Comparison of ENCODE assay signal across 1 cellular context in genomic region chr11:64841592-64842365, GRCh38.
TF ChIP-seq lines count a peak whose summit lies in the region.

No MANE protein-coding gene starts in this region.

TF ChIP-seq in HepG2, 621 proteins besides CTCF, POLR2A, EP300 and RAD21 (continued from another document):
- TF ChIP-seq ZNF431 (CRISPR knock-in tag; IDR thresholded peaks at IDR 0.05; ENCODE audit: borderline replicate concordance, low read depth): no peak
- no peak for TF ChIP-seq ZHX2 (IDR thresholded peaks at IDR 0.05; ENCODE audit: low read depth)
- TF ChIP-seq ZHX2 (CRISPR knock-in tag; IDR thresholded peaks at IDR 0.05; ENCODE audit: borderline replicate concordance): no peak
- TF ChIP-seq ZNF800 (CRISPR knock-in tag; IDR thresholded peaks at IDR 0.05): no peak
- peak; percentile 96 for TF ChIP-seq THAP11 (CRISPR knock-in tag; IDR thresholded peaks at IDR 0.05)
- no peak for TF ChIP-seq ETS1 (CRISPR knock-in tag; IDR thresholded peaks at IDR 0.05)
- TF ChIP-seq ZNF362 (CRISPR knock-in tag; IDR thresholded peaks at IDR 0.05; ENCODE audit: borderline replicate concordance): no peak
- TF ChIP-seq GRHL1 (CRISPR knock-in tag; conservative IDR thresholded peaks at IDR 0.05): no peak
- no peak for TF ChIP-seq GABPA (IDR thresholded peaks at IDR 0.05; ENCODE audit: low read depth, low read length)
- TF ChIP-seq GABPA (CRISPR knock-in tag; IDR thresholded peaks at IDR 0.05; ENCODE audit: low read depth): peak; percentile 53
- TF ChIP-seq FOXP4 (CRISPR knock-in tag; IDR thresholded peaks at IDR 0.05): no peak
- no peak for TF ChIP-seq THAP9 (CRISPR knock-in tag; IDR thresholded peaks at IDR 0.05; ENCODE audit: borderline replicate concordance)
- peak; percentile 64 for TF ChIP-seq GABPB1 (CRISPR knock-in tag; IDR thresholded peaks at IDR 0.05)
- peak; percentile 57 for TF ChIP-seq HCFC1 (IDR thresholded peaks at IDR 0.05; ENCODE audit: low read depth, low read length)
- no peak for TF ChIP-seq ZKSCAN8 (CRISPR knock-in tag; IDR thresholded peaks at IDR 0.05; ENCODE audit: borderline replicate concordance)
- TF ChIP-seq THYN1 (CRISPR knock-in tag; IDR thresholded peaks at IDR 0.05; ENCODE audit: borderline replicate concordance, low read depth): no peak
- no peak for TF ChIP-seq SPEN (CRISPR knock-in tag; IDR thresholded peaks at IDR 0.05; ENCODE audit: low read depth)
- no peak for TF ChIP-seq DDIT3 (CRISPR knock-in tag; IDR thresholded peaks at IDR 0.05)
- peak; percentile 49; the same call in 1 of the 2 replicates for TF ChIP-seq NR2C2 (CRISPR knock-in tag; IDR thresholded peaks at IDR 0.05; ENCODE audit: borderline replicate concordance)
- TF ChIP-seq ATF2 (CRISPR knock-in tag; IDR thresholded peaks at IDR 0.05): no peak
- TF ChIP-seq EED (CRISPR knock-in tag; IDR thresholded peaks at IDR 0.05): no peak
- TF ChIP-seq ZNF576 (CRISPR knock-in tag; IDR thresholded peaks at IDR 0.05): no peak
- TF ChIP-seq TMF1 (CRISPR knock-in tag; IDR thresholded peaks at IDR 0.05; ENCODE audit: low read depth): no peak
- TF ChIP-seq BCLAF1 (IDR thresholded peaks at IDR 0.05): no peak
- TF ChIP-seq ZNF766 (CRISPR knock-in tag; IDR thresholded peaks at IDR 0.05; ENCODE audit: borderline replicate concordance): no peak
- TF ChIP-seq KDM3A (CRISPR knock-in tag; IDR thresholded peaks at IDR 0.05; ENCODE audit: low read depth): no peak
- no peak for TF ChIP-seq GZF1 (CRISPR knock-in tag; IDR thresholded peaks at IDR 0.05)
- no peak for TF ChIP-seq NR3C1 (CRISPR knock-in tag; IDR thresholded peaks at IDR 0.05)
- 0 out of 2 replicates have a peak, but pooled peaks have one; percentile 4 for TF ChIP-seq ZNF616 (CRISPR knock-in tag; IDR thresholded peaks at IDR 0.05; ENCODE audit: low read depth)
- TF ChIP-seq ZMYM4 (CRISPR knock-in tag; IDR thresholded peaks at IDR 0.05): 0 out of 2 replicates have a peak, but pooled peaks have one; percentile 11
- TF ChIP-seq FOXC1 (CRISPR knock-in tag; IDR thresholded peaks at IDR 0.05; ENCODE audit: borderline replicate concordance): no peak
- TF ChIP-seq ZNF451 (CRISPR knock-in tag; IDR thresholded peaks at IDR 0.05): no peak
TF ChIP-seq in HepG2: peak in this region for 25.
